ENCODE assay signal across 14 cellular contexts in genomic region chr6:7134999-7135735, GRCh38. TPM values are rescaled to one million over a fixed set of nuclear protein-coding genes. Genes with fewer than 3 reads are reported as not detected.
DNase-seq lines count a peak whose midpoint lies in the region; ATAC-seq and TF ChIP-seq lines count a peak whose summit lies in the region.
"Had no signal": no experiment of that assay in that cellular context is flagged by ENCODE, and none has a peak within 500 bp of the region (broad histone marks: within the 10 kb centered on the region; RNA-seq: fewer than 3 reads in every experiment).

No MANE protein-coding gene starts in this region.

- H3K4me3 ChIP-seq in dorsolateral prefrontal cortex, result no peak overlapping the region
- H3K4me3 ChIP-seq: HAP-1, skin epidermis had no signal

- peaks cover 27% of the 10 kb centered on the region for H3K36me3 Mint-ChIP-seq in activated T-cell treated with anti-CD3 and anti-CD28 coated beads, Interleukin-2, amount 50 U/mL, for 24 hours (ENCODE audit: low read depth)
- H3K36me3 Mint-ChIP-seq in activated T-cell treated with anti-CD3 and anti-CD28 coated beads, Interleukin-2, amount 50 U/mL, for 4 hours (ENCODE audit: insufficient read depth), result peaks cover 2% of the 10 kb centered on the region
- peaks cover 13% of the 10 kb centered on the region for H3K36me3 Mint-ChIP-seq in effector memory CD8-positive, alpha-beta T cell (ENCODE audit: insufficient read depth)
- peaks cover 9% of the 10 kb centered on the region in 2 donors for H3K36me3 Mint-ChIP-seq in stimulated activated naive B cell treated with anti-CD40 and anti-IgM and Interleukin-4, amounts not matched to agents 10 μg/mL and 1 μg/mL and 100 μg/mL, for 72 hours

- no peak overlapping the region for H3K4me3 Mint-ChIP-seq in activated T-cell treated with anti-CD3 and anti-CD28 coated beads, Interleukin-2, amount 50 U/mL, for 24 hours
- no peak overlapping the region for H3K4me3 Mint-ChIP-seq in activated T-cell treated with anti-CD3 and anti-CD28 coated beads, Interleukin-2, amount 50 U/mL, for 4 hours
- no peak overlapping the region for H3K4me3 Mint-ChIP-seq in effector memory CD8-positive, alpha-beta T cell
- H3K4me3 Mint-ChIP-seq in stimulated activated naive CD8-positive, alpha-beta T cell treated with anti-CD3 and anti-CD28 coated beads, Interleukin-15, amount 100 ng/mL, for 72 hours, result peak overlapping the region; percentile 3 to 14
- peak overlapping the region in 1 of 2 donors; percentile 8 for H3K4me3 Mint-ChIP-seq in stimulated activated naive B cell treated with anti-CD40 and anti-IgM and Interleukin-4, amounts not matched to agents 10 μg/mL and 1 μg/mL and 100 μg/mL, for 72 hours

- TF ChIP-seq CTCF in dorsolateral prefrontal cortex (IDR thresholded peaks at IDR 0.05 in 54 of 56, conservative IDR thresholded peaks at IDR 0.05 in 2 of 56; ENCODE audit: low read depth in 1 of 56, partially characterized antibody in 56 of 56), result no peak

- DNase-seq in activated T-cell treated with anti-CD3 and anti-CD28 coated beads, Interleukin-2, amount 50 U/mL, for 24 hours, result no peak
- no peak for DNase-seq in activated T-cell treated with anti-CD3 and anti-CD28 coated beads, Interleukin-2, amount 50 U/mL, for 4 hours
- DNase-seq in NCI-H82 (lab: John Stamatoyannopoulos, UW) (peak; percentile 71), dorsolateral prefrontal cortex (no peak)
- no peak for DNase-seq in effector memory CD8-positive, alpha-beta T cell
- DNase-seq in stimulated activated naive CD8-positive, alpha-beta T cell treated with anti-CD3 and anti-CD28 coated beads, Interleukin-15, amount 100 ng/mL, for 72 hours, result no peak
- no peak for DNase-seq in stimulated activated naive B cell treated with anti-CD40 and anti-IgM and Interleukin-4, amounts not matched to agents 10 μg/mL and 1 μg/mL and 100 μg/mL, for 72 hours
- DNase-seq: aorta, foreskin keratinocyte, NCI-H1417 treated with DMSO at 0.1 percent for 48 hours, NCI-H524 treated with DMSO at 0.1 percent for 48 hours had no signal

- intact Hi-C loops in dorsolateral prefrontal cortex (cut with DNase I), result no loop called here

- H3K27me3 Mint-ChIP-seq in activated T-cell treated with anti-CD3 and anti-CD28 coated beads, Interleukin-2, amount 50 U/mL, for 24 hours, result no peaks in the 10 kb centered on the region
- no peaks in the 10 kb centered on the region for H3K27me3 Mint-ChIP-seq in activated T-cell treated with anti-CD3 and anti-CD28 coated beads, Interleukin-2, amount 50 U/mL, for 4 hours (ENCODE audit: low read depth)
- no peaks in the 10 kb centered on the region for H3K27me3 Mint-ChIP-seq in effector memory CD8-positive, alpha-beta T cell
- H3K27me3 Mint-ChIP-seq in stimulated activated naive CD8-positive, alpha-beta T cell treated with anti-CD3 and anti-CD28 coated beads, Interleukin-15, amount 100 ng/mL, for 72 hours, result no peaks in the 10 kb centered on the region
- no peaks in the 10 kb centered on the region for H3K27me3 Mint-ChIP-seq in stimulated activated naive B cell treated with anti-CD40 and anti-IgM and Interleukin-4, amounts not matched to agents 10 μg/mL and 1 μg/mL and 100 μg/mL, for 72 hours

- H3K9me3 Mint-ChIP-seq in activated T-cell treated with anti-CD3 and anti-CD28 coated beads, Interleukin-2, amount 50 U/mL, for 24 hours, result no peaks in the 10 kb centered on the region
- H3K9me3 Mint-ChIP-seq in activated T-cell treated with anti-CD3 and anti-CD28 coated beads, Interleukin-2, amount 50 U/mL, for 4 hours, result no peaks in the 10 kb centered on the region
- H3K9me3 Mint-ChIP-seq in effector memory CD8-positive, alpha-beta T cell, result no peaks in the 10 kb centered on the region
- no peaks in the 10 kb centered on the region for H3K9me3 Mint-ChIP-seq in stimulated activated naive CD8-positive, alpha-beta T cell treated with anti-CD3 and anti-CD28 coated beads, Interleukin-15, amount 100 ng/mL, for 72 hours
- H3K9me3 Mint-ChIP-seq in stimulated activated naive B cell treated with anti-CD40 and anti-IgM and Interleukin-4, amounts not matched to agents 10 μg/mL and 1 μg/mL and 100 μg/mL, for 72 hours, result no peaks in the 10 kb centered on the region

- ATAC-seq in activated T-cell treated with anti-CD3 and anti-CD28 coated beads, Interleukin-2, amount 50 U/mL, for 4 hours, result no peak
- peak; percentile 10 for ATAC-seq in effector memory CD8-positive, alpha-beta T cell (replicated peaks)
- peak; percentile 34 for ATAC-seq in stimulated activated naive CD8-positive, alpha-beta T cell treated with anti-CD3 and anti-CD28 coated beads, Interleukin-15, amount 100 ng/mL, for 72 hours
- ATAC-seq in HG02588 (IDR thresholded peaks at IDR 0.05; ENCODE audit: unreplicated experiment), result no peak
- no peak for ATAC-seq in stimulated activated naive B cell treated with anti-CD40 and anti-IgM and Interleukin-4, amounts not matched to agents 10 μg/mL and 1 μg/mL and 100 μg/mL, for 72 hours (replicated peaks)
- ATAC-seq: foreskin keratinocyte had no signal

- H3K27ac Mint-ChIP-seq in activated T-cell treated with anti-CD3 and anti-CD28 coated beads, Interleukin-2, amount 50 U/mL, for 24 hours, result peak overlapping the region; percentile 50
- H3K27ac Mint-ChIP-seq in effector memory CD8-positive, alpha-beta T cell, result peak overlapping the region; percentile 19 to 35
- H3K27ac Mint-ChIP-seq in stimulated activated naive CD8-positive, alpha-beta T cell treated with anti-CD3 and anti-CD28 coated beads, Interleukin-15, amount 100 ng/mL, for 72 hours, result no peak overlapping the region
- no peak overlapping the region for H3K27ac Mint-ChIP-seq in stimulated activated naive B cell treated with anti-CD40 and anti-IgM and Interleukin-4, amounts not matched to agents 10 μg/mL and 1 μg/mL and 100 μg/mL, for 72 hours

- H3K27ac ChIP-seq in dorsolateral prefrontal cortex, result no peak overlapping the region
- H3K27ac ChIP-seq: foreskin keratinocyte had no signal

- peaks cover 91% of the 10 kb centered on the region for H3K4me1 Mint-ChIP-seq in activated T-cell treated with anti-CD3 and anti-CD28 coated beads, Interleukin-2, amount 50 U/mL, for 24 hours (ENCODE audit: low read depth)
- peaks cover 79% of the 10 kb centered on the region for H3K4me1 Mint-ChIP-seq in activated T-cell treated with anti-CD3 and anti-CD28 coated beads, Interleukin-2, amount 50 U/mL, for 4 hours (ENCODE audit: low read depth)
- H3K4me1 Mint-ChIP-seq in effector memory CD8-positive, alpha-beta T cell (ENCODE audit: low read depth in 2 of 2), result peaks cover 42 to 58% of the 10 kb centered on the region in 2 donors
- H3K4me1 Mint-ChIP-seq in stimulated activated naive CD8-positive, alpha-beta T cell treated with anti-CD3 and anti-CD28 coated beads, Interleukin-15, amount 100 ng/mL, for 72 hours, result peaks cover 82% of the 10 kb centered on the region
- peaks cover 36 to 65% of the 10 kb centered on the region in 2 donors for H3K4me1 Mint-ChIP-seq in stimulated activated naive B cell treated with anti-CD40 and anti-IgM and Interleukin-4, amounts not matched to agents 10 μg/mL and 1 μg/mL and 100 μg/mL, for 72 hours

- H3K27me3 ChIP-seq in dorsolateral prefrontal cortex, result no peaks in the 10 kb centered on the region
- H3K27me3 ChIP-seq: foreskin keratinocyte had no signal

RNA-seq across cellular contexts. Expression of gene RREB1, which starts 27.4 kb away (rescaled TPM):
- 10 to 100 TPM; 18.5 to 20.7 (median 19.2) TPM for total RNA-seq in activated T-cell treated with anti-CD3 and anti-CD28 coated beads, Interleukin-2, amount 50 U/mL, for 4 hours
- 10 to 100 TPM in 27 of 120 experiments, 1 to 10 TPM in 93; 3.4 to 21.0 (median 7.6) TPM for total RNA-seq in dorsolateral prefrontal cortex

Comparison
In these comparisons a context has a peak if more than half of its experiments do, and no peak if none do; other contexts are left out.
1. H3K27ac Mint-ChIP-seq: peak in activated T-cell treated with anti-CD3 and anti-CD28 coated beads, Interleukin-2, amount 50 U/mL, for 24 hours (single experiment) and effector memory CD8-positive, alpha-beta T cell (2 of 2); none in stimulated activated naive CD8-positive, alpha-beta T cell treated with anti-CD3 and anti-CD28 coated beads, Interleukin-15, amount 100 ng/mL, for 72 hours (0 of 2) and stimulated activated naive B cell treated with anti-CD40 and anti-IgM and Interleukin-4, amounts not matched to agents 10 μg/mL and 1 μg/mL and 100 μg/mL, for 72 hours (single experiment).
2. H3K4me3 Mint-ChIP-seq: peak in stimulated activated naive CD8-positive, alpha-beta T cell treated with anti-CD3 and anti-CD28 coated beads, Interleukin-15, amount 100 ng/mL, for 72 hours (2 of 2); none in activated T-cell treated with anti-CD3 and anti-CD28 coated beads, Interleukin-2, amount 50 U/mL, for 24 hours (single experiment), activated T-cell treated with anti-CD3 and anti-CD28 coated beads, Interleukin-2, amount 50 U/mL, for 4 hours (single experiment) and effector memory CD8-positive, alpha-beta T cell (0 of 2).
3. ATAC-seq: peak in effector memory CD8-positive, alpha-beta T cell (single experiment) and stimulated activated naive CD8-positive, alpha-beta T cell treated with anti-CD3 and anti-CD28 coated beads, Interleukin-15, amount 100 ng/mL, for 72 hours (single experiment); none in activated T-cell treated with anti-CD3 and anti-CD28 coated beads, Interleukin-2, amount 50 U/mL, for 4 hours (0 of 2), HG02588 (single experiment) and stimulated activated naive B cell treated with anti-CD40 and anti-IgM and Interleukin-4, amounts not matched to agents 10 μg/mL and 1 μg/mL and 100 μg/mL, for 72 hours (0 of 2).